8 cellular contexts compared by ENCODE assay signal in the genomic region with DNA sequence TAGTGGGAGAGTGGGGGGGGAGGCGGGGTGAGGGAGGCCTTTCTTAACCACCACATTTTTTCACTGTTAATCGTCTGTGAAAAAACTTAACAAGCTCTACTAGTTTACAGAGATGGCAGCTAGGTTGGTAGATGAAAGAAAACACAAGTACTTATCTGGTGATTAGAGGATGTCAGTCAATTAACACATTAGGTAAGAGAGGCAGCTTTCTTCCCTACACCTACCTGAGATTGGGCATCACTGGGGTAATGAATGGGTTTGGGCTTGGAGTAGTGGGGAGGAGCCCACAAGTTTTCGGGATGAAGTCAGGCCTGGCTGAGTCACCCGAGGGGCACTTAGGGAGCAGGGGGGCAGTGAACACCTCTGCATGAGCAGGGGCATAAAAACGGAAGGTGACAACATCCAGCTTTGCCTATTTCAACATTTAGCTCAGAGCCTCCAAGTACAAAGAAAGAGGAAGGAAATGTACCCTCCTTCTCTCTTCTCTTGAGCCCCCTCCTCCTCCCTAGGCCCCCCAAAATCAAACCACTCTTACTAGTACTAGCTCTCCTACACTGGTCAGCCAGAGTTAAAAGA. TPM values are rescaled to one million over a fixed set of nuclear protein-coding genes. Genes with fewer than 3 reads are reported as not detected.
A peak's percentile ranks its signal among the peaks of the same experiment; 100 is the strongest.
DNase-seq lines count a peak whose midpoint lies in the region; ATAC-seq and TF ChIP-seq lines count a peak whose summit lies in the region.

No MANE protein-coding gene starts in this region.

- H3K9me3 ChIP-seq in DOHH2 (ENCODE audit: control insufficient read depth, insufficient read depth, low read length) (no peaks in the 10 kb centered on the region), MG63 (no peaks in the 10 kb centered on the region)

- H3K36me3 ChIP-seq in DOHH2 (ENCODE audit: control insufficient read depth, low read length) (peaks cover 72% of the 10 kb centered on the region), MG63 (peaks cover 6% of the 10 kb centered on the region; the same call in 1 of the 2 replicates)

- H3F3A ChIP-seq in DOHH2 (ENCODE audit: control insufficient read depth, insufficient read depth), result peaks cover 10% of the 10 kb centered on the region; the same call in 1 of the 2 replicates

- H3K9me2 ChIP-seq in DOHH2 (replicated peaks; ENCODE audit: control insufficient read depth, low read length), result no peaks in the 10 kb centered on the region

- peak overlapping the region; percentile 44 to 69 for H3K27ac Mint-ChIP-seq in natural killer cell treated with Interleukin-12 subunit alpha and Interleukin-12 subunit beta and Interleukin-15 and Interleukin-18, amount 100 ng/mL, for 72 hours

- H3K4me3 ChIP-seq in DOHH2 (ENCODE audit: low read length) (peak overlapping the region; percentile 94), MG63 (no peak overlapping the region), astrocyte of the cerebellum (ENCODE audit: low read depth, low read length) (peak overlapping the region; percentile 10)

- H3K4me3 Mint-ChIP-seq in natural killer cell treated with Interleukin-12 subunit alpha and Interleukin-12 subunit beta and Interleukin-15 and Interleukin-18, amount 100 ng/mL, for 72 hours, result peak overlapping the region; percentile 97

- H3K79me2 ChIP-seq in DOHH2 (ENCODE audit: control insufficient read depth, low read length), result peaks cover 76% of the 10 kb centered on the region

- peaks cover 48 to 54% of the 10 kb centered on the region in 2 donors for H3K4me1 Mint-ChIP-seq in natural killer cell treated with Interleukin-12 subunit alpha and Interleukin-12 subunit beta and Interleukin-15 and Interleukin-18, amount 100 ng/mL, for 72 hours (ENCODE audit: low read depth in 2 of 2)

- no peaks in the 10 kb centered on the region for H3K36me3 Mint-ChIP-seq in natural killer cell treated with Interleukin-12 subunit alpha and Interleukin-12 subunit beta and Interleukin-15 and Interleukin-18, amount 100 ng/mL, for 72 hours

- in situ Hi-C loops in astrocyte of the cerebellum (cut with HindIII; ENCODE audit: low sequenced_read_pairs), result no loop called here

- no peak for TF ChIP-seq CTCF in DOHH2 (IDR thresholded peaks at IDR 0.05; ENCODE audit: low read depth, low read length, poor library complexity, severe bottlenecking)
- no peak for TF ChIP-seq CTCF in astrocyte of the cerebellum (IDR thresholded peaks at IDR 0.05; ENCODE audit: low read depth, low read length, missing control alignments)

- no peaks in the 10 kb centered on the region for H3K27me3 Mint-ChIP-seq in natural killer cell treated with Interleukin-12 subunit alpha and Interleukin-12 subunit beta and Interleukin-15 and Interleukin-18, amount 100 ng/mL, for 72 hours

- H3K4me1 ChIP-seq in DOHH2 (ENCODE audit: control insufficient read depth, low read length), result peaks cover 41% of the 10 kb centered on the region

- H3K27me3 ChIP-seq in DOHH2 (ENCODE audit: control insufficient read depth, low read length) (no peaks in the 10 kb centered on the region), MG63 (no peaks in the 10 kb centered on the region)

- H3K4me2 ChIP-seq in DOHH2 (ENCODE audit: low read length), result peak overlapping the region; percentile 86

- H4K20me1 ChIP-seq in DOHH2 (ENCODE audit: control insufficient read depth, insufficient read depth, low read depth, low read length), result peaks cover 39% of the 10 kb centered on the region

- H3K27ac ChIP-seq in DOHH2 (ENCODE audit: low read depth, low read length), result peak overlapping the region; percentile 82

- ATAC-seq in natural killer cell treated with Interleukin-12 subunit alpha and Interleukin-12 subunit beta and Interleukin-15 and Interleukin-18, amount 100 ng/mL, for 72 hours, result no peak
- ATAC-seq in GM21619 (IDR thresholded peaks at IDR 0.05; ENCODE audit: unreplicated experiment) (no peak), HG03469 (IDR thresholded peaks at IDR 0.05; ENCODE audit: unreplicated experiment) (no peak)

- H3K9me3 Mint-ChIP-seq in natural killer cell treated with Interleukin-12 subunit alpha and Interleukin-12 subunit beta and Interleukin-15 and Interleukin-18, amount 100 ng/mL, for 72 hours, result no peaks in the 10 kb centered on the region

- peak; percentile 21 for DNase-seq in MG63
- DNase-seq in astrocyte of the cerebellum (ENCODE audit: low read depth), result no peak
- no peak for DNase-seq in natural killer cell treated with Interleukin-12 subunit alpha and Interleukin-12 subunit beta and Interleukin-15 and Interleukin-18, amount 100 ng/mL, for 72 hours (ENCODE audit: low spot score)
- no peak for DNase-seq in D341Med (ENCODE audit: low spot score)
- DNase-seq in pons (ENCODE audit: low spot score), result no peak

RNA-seq across cellular contexts. Expression of a gene that starts 2.5 kb away (rescaled TPM):
- total RNA-seq in MG63 (2014; rRNA removed; shearing (Covaris generic); ENCODE audit: low replicate concordance), result 21.9 and 42.3 TPM in 2 replicates
- 100 to 1,000 TPM; 127 to 173 TPM for total RNA-seq in natural killer cell treated with Interleukin-12 subunit alpha and Interleukin-12 subunit beta and Interleukin-15 and Interleukin-18, amount 100 ng/mL, for 72 hours
